ENCODE assay signal across 19 cellular contexts in the genomic region with DNA sequence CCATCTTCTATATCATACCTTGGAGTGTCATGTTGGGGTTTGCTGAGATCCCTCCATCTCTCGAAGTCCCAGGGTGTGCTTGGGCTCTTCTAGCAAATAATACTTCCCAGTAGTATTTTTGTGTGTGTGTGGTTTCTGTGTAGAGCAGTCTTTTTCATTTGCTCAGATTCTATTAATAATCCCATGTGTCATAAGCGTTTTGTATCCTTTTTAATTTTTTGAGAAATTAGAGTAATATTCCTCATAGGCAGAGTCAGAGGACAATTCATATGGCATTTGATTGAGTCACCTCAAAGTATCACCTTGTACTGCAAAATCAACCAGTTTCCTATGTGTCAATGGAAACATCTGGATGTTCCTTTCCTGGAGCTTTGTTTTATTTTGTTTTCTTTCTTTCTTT. TPM values are rescaled to one million over a fixed set of nuclear protein-coding genes. Genes with fewer than 3 reads are reported as not detected.
"Had no signal": no experiment of that assay in that cellular context is flagged by ENCODE, and none has a peak within 500 bp of the region (broad histone marks: within the 10 kb centered on the region; RNA-seq: fewer than 3 reads in every experiment).

No MANE protein-coding gene starts in this region.

- H3K27ac Mint-ChIP-seq: activated naive CD4-positive, alpha-beta T cell treated with anti-CD3 and anti-CD28 coated beads, Interleukin-2, amount 50 U/mL, for 72 hours; brain; nephron progenitor cell had no signal

- H3K4me3 ChIP-seq: dorsolateral prefrontal cortex, esophagus muscularis mucosa, heart left ventricle, left ventricle myocardium inferior, sigmoid colon, testis had no signal

- DNase-seq: activated CD4-positive, alpha-beta T cell treated with anti-CD3 and anti-CD28 coated beads, Interleukin-2, amount 50 U/mL, for 1 hour; activated effector memory CD4-positive, alpha-beta T cell treated with anti-CD3 and anti-CD28 coated beads, Interleukin-2, amount 50 U/mL, for 16 hours; activated T-cell treated with anti-CD3 and anti-CD28 coated beads, Interleukin-2, amount 50 U/mL, for 1 hour; amniotic stem cell; dorsolateral prefrontal cortex; foreskin melanocyte; heart left ventricle; left ventricle myocardium inferior; mesenchymal stem cell; nephron progenitor cell; sigmoid colon; stimulated activated CD4-positive, alpha-beta T cell treated with anti-CD3 and anti-CD28 coated beads, Interleukin-4, amount 100 ng/mL, for 1 hour; stimulated activated CD8-positive, alpha-beta memory T cell treated with anti-CD3 and anti-CD28 coated beads, Interleukin-4, amount 100 ng/mL, for 48 hours; stimulated activated naive CD8-positive, alpha-beta T cell treated with anti-CD3 and anti-CD28 coated beads, Interleukin-15, amount 100 ng/mL, for 72 hours; testis had no signal

- H3K36me3 Mint-ChIP-seq: activated naive CD4-positive, alpha-beta T cell treated with anti-CD3 and anti-CD28 coated beads, Interleukin-2, amount 50 U/mL, for 72 hours; brain had no signal

- H3K27me3 ChIP-seq: dorsolateral prefrontal cortex, esophagus muscularis mucosa, heart left ventricle, sigmoid colon, testis had no signal

- H3K9me3 Mint-ChIP-seq: activated naive CD4-positive, alpha-beta T cell treated with anti-CD3 and anti-CD28 coated beads, Interleukin-2, amount 50 U/mL, for 72 hours; brain; nephron progenitor cell; stimulated activated naive CD8-positive, alpha-beta T cell treated with anti-CD3 and anti-CD28 coated beads, Interleukin-15, amount 100 ng/mL, for 72 hours had no signal

- H3K4me1 ChIP-seq: esophagus muscularis mucosa, heart left ventricle, left ventricle myocardium inferior, sigmoid colon, testis had no signal

- FAIRE-seq: islet of Langerhans had no signal

- H3K4me3 Mint-ChIP-seq: brain; nephron progenitor cell; stimulated activated naive CD8-positive, alpha-beta T cell treated with anti-CD3 and anti-CD28 coated beads, Interleukin-15, amount 100 ng/mL, for 72 hours had no signal

- H3K36me3 ChIP-seq: esophagus muscularis mucosa, heart left ventricle, left ventricle myocardium inferior, sigmoid colon had no signal

- H3K4me1 Mint-ChIP-seq: brain; stimulated activated naive CD8-positive, alpha-beta T cell treated with anti-CD3 and anti-CD28 coated beads, Interleukin-15, amount 100 ng/mL, for 72 hours had no signal

- H3K27ac ChIP-seq: dorsolateral prefrontal cortex, esophagus muscularis mucosa, heart left ventricle, left ventricle myocardium inferior, sigmoid colon, testis had no signal

- H3K9me3 ChIP-seq: esophagus muscularis mucosa, heart left ventricle, left ventricle myocardium inferior, sigmoid colon, testis had no signal

RNA-seq across cellular contexts. Expression of a gene that starts 37.4 kb away (rescaled TPM):
- total RNA-seq: activated naive CD4-positive, alpha-beta T cell treated with anti-CD3 and anti-CD28 coated beads, Interleukin-2, amount 50 U/mL, for 72 hours; sigmoid colon had no signal
